Comparison of ENCODE assay signal across 1 cellular context in the genomic region with DNA sequence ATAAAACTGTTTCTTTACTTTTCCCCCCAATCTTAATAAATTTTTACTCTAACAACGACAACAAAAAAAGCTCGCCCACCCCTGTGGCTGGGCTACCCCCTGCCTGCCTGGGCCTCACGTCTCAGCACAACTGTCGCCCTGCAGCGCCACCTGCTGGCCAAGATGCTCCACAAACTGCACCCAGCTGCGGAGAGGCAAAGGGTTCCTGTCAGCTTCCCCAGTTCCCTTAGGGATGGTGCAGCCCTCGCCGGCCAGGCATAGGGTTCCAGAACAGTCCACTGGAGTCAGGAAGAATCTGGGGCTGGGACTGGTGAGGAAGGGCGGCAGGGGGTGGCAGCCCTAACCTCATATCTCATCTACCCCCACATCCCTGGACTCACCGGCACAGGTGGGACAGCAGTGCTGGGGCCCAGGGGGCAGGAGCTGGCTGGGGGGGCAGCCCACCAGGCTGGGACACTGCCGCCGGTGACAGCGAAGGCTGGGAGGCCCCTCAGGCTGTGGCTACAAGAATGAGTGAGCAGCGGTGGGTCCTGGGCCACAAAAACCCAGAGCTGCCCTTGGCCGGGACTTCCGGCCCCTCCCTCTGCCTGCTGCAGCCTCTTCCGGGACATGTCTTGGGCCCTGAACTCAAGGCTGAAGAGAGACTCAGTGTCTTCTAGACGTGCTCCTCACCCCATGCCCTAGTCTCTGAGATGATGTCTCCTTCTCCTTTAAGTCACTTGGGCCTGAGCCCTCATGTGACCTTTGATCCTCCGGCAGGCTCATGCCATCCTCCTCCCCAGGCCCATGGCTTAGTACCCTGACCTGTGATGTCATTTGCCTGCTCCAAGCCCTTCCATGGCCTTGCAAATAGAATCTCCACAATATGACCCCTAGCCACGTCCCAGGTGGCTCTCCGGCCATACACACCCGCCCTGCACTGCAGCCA.
TF ChIP-seq lines count a peak whose summit lies in the region.

No MANE protein-coding gene starts in this region.

TF ChIP-seq in GM12878, 131 proteins besides CTCF, POLR2A, EP300 and RAD21 (continued from another document and continues in another):
- TF ChIP-seq, protein P1, sequence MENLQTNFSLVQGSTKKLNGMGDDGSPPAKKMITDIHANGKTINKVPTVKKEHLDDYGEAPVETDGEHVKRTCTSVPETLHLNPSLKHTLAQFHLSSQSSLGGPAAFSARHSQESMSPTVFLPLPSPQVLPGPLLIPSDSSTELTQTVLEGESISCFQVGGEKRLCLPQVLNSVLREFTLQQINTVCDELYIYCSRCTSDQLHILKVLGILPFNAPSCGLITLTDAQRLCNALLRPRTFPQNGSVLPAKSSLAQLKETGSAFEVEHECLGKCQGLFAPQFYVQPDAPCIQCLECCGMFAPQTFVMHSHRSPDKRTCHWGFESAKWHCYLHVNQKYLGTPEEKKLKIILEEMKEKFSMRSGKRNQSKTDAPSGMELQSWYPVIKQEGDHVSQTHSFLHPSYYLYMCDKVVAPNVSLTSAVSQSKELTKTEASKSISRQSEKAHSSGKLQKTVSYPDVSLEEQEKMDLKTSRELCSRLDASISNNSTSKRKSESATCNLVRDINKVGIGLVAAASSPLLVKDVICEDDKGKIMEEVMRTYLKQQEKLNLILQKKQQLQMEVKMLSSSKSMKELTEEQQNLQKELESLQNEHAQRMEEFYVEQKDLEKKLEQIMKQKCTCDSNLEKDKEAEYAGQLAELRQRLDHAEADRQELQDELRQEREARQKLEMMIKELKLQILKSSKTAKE (IDR thresholded peaks at IDR 0.05; ENCODE audit: low read depth, poor library complexity, severe bottlenecking), result no peak
- TF ChIP-seq, protein P2, sequence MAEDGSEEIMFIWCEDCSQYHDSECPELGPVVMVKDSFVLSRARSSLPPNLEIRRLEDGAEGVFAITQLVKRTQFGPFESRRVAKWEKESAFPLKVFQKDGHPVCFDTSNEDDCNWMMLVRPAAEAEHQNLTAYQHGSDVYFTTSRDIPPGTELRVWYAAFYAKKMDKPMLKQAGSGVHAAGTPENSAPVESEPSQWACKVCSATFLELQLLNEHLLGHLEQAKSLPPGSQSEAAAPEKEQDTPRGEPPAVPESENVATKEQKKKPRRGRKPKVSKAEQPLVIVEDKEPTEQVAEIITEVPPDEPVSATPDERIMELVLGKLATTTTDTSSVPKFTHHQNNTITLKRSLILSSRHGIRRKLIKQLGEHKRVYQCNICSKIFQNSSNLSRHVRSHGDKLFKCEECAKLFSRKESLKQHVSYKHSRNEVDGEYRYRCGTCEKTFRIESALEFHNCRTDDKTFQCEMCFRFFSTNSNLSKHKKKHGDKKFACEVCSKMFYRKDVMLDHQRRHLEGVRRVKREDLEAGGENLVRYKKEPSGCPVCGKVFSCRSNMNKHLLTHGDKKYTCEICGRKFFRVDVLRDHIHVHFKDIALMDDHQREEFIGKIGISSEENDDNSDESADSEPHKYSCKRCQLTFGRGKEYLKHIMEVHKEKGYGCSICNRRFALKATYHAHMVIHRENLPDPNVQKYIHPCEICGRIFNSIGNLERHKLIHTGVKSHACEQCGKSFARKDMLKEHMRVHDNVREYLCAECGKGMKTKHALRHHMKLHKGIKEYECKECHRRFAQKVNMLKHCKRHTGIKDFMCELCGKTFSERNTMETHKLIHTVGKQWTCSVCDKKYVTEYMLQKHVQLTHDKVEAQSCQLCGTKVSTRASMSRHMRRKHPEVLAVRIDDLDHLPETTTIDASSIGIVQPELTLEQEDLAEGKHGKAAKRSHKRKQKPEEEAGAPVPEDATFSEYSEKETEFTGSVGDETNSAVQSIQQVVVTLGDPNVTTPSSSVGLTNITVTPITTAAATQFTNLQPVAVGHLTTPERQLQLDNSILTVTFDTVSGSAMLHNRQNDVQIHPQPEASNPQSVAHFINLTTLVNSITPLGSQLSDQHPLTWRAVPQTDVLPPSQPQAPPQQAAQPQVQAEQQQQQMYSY (CRISPR knock-in tag; IDR thresholded peaks at IDR 0.05), result no peak
- TF ChIP-seq, protein P3, sequence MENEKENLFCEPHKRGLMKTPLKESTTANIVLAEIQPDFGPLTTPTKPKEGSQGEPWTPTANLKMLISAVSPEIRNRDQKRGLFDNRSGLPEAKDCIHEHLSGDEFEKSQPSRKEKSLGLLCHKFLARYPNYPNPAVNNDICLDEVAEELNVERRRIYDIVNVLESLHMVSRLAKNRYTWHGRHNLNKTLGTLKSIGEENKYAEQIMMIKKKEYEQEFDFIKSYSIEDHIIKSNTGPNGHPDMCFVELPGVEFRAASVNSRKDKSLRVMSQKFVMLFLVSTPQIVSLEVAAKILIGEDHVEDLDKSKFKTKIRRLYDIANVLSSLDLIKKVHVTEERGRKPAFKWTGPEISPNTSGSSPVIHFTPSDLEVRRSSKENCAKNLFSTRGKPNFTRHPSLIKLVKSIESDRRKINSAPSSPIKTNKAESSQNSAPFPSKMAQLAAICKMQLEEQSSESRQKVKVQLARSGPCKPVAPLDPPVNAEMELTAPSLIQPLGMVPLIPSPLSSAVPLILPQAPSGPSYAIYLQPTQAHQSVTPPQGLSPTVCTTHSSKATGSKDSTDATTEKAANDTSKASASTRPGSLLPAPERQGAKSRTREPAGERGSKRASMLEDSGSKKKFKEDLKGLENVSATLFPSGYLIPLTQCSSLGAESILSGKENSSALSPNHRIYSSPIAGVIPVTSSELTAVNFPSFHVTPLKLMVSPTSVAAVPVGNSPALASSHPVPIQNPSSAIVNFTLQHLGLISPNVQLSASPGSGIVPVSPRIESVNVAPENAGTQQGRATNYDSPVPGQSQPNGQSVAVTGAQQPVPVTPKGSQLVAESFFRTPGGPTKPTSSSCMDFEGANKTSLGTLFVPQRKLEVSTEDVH (IDR thresholded peaks at IDR 0.05; ENCODE audit: low read depth, partially characterized antibody), result no peak
- peak; percentile 89 for TF ChIP-seq GABPA (IDR thresholded peaks at IDR 0.05; ENCODE audit: low read depth)
- TF ChIP-seq HCFC1 (IDR thresholded peaks at IDR 0.05; ENCODE audit: low read length), result no peak
- peak; percentile 79; the same call in 1 of the 2 replicates for TF ChIP-seq PAX5 (IDR thresholded peaks at IDR 0.05; ENCODE audit: borderline replicate concordance, low read depth, low read length)
- TF ChIP-seq SIX5 (IDR thresholded peaks at IDR 0.05; ENCODE audit: low read depth, low read length, severe bottlenecking), result no peak
- TF ChIP-seq RELA (IDR thresholded peaks at IDR 0.05; ENCODE audit: borderline replicate concordance, partially characterized antibody), result peak; percentile 28
- TF ChIP-seq NFIC (IDR thresholded peaks at IDR 0.05; ENCODE audit: low read depth, low read length), result no peak
- no peak for TF ChIP-seq WRNIP1 (IDR thresholded peaks at IDR 0.05; ENCODE audit: borderline replicate concordance, low read depth, low read length)
- TF ChIP-seq HDAC2 (IDR thresholded peaks at IDR 0.05), result no peak
- TF ChIP-seq SP1 (IDR thresholded peaks at IDR 0.05; ENCODE audit: low read depth, low read length), result no peak
- TF ChIP-seq NFYA (IDR thresholded peaks at IDR 0.05; ENCODE audit: borderline replicate concordance, low read depth, low read length), result no peak
- TF ChIP-seq FOXK2 (IDR thresholded peaks at IDR 0.05), result no peak
- TF ChIP-seq EED (IDR thresholded peaks at IDR 0.05; ENCODE audit: low read depth), result peak; percentile 83
- no peak for TF ChIP-seq EZH2 (IDR thresholded peaks at IDR 0.05; ENCODE audit: borderline replicate concordance, control insufficient read depth, low read depth, low read length)
- 0 out of 2 replicates have a peak, but pooled peaks have one; percentile 34 for TF ChIP-seq ZNF217 (IDR thresholded peaks at IDR 0.05)
- peak; percentile 92 for TF ChIP-seq SMARCA5 (IDR thresholded peaks at IDR 0.05)
- TF ChIP-seq ATF7 (IDR thresholded peaks at IDR 0.05; ENCODE audit: low read depth), result no peak
- TF ChIP-seq, protein P4, sequence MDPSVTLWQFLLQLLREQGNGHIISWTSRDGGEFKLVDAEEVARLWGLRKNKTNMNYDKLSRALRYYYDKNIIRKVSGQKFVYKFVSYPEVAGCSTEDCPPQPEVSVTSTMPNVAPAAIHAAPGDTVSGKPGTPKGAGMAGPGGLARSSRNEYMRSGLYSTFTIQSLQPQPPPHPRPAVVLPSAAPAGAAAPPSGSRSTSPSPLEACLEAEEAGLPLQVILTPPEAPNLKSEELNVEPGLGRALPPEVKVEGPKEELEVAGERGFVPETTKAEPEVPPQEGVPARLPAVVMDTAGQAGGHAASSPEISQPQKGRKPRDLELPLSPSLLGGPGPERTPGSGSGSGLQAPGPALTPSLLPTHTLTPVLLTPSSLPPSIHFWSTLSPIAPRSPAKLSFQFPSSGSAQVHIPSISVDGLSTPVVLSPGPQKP (IDR thresholded peaks at IDR 0.05; ENCODE audit: low read depth, low read length), result no peak
- TF ChIP-seq, protein P5, sequence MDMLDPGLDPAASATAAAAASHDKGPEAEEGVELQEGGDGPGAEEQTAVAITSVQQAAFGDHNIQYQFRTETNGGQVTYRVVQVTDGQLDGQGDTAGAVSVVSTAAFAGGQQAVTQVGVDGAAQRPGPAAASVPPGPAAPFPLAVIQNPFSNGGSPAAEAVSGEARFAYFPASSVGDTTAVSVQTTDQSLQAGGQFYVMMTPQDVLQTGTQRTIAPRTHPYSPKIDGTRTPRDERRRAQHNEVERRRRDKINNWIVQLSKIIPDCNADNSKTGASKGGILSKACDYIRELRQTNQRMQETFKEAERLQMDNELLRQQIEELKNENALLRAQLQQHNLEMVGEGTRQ (IDR thresholded peaks at IDR 0.05; ENCODE audit: borderline replicate concordance, low read depth, low read length), result no peak
- peak in 1 of 2 experiments; percentile 68; a peak in 1 of 4 replicates for TF ChIP-seq ETV6 (conservative IDR thresholded peaks at IDR 0.05 in 1 of 2, IDR thresholded peaks at IDR 0.05 in 1 of 2; ENCODE audit: borderline replicate concordance in 1 of 2, low read depth in 1 of 2)
- TF ChIP-seq NFXL1 (IDR thresholded peaks at IDR 0.05; ENCODE audit: borderline replicate concordance), result no peak
- TF ChIP-seq SMAD1 (IDR thresholded peaks at IDR 0.05; ENCODE audit: low read depth, partially characterized antibody), result no peak
- peak; percentile 60 for TF ChIP-seq LARP7 (IDR thresholded peaks at IDR 0.05)
- TF ChIP-seq, protein P6, sequence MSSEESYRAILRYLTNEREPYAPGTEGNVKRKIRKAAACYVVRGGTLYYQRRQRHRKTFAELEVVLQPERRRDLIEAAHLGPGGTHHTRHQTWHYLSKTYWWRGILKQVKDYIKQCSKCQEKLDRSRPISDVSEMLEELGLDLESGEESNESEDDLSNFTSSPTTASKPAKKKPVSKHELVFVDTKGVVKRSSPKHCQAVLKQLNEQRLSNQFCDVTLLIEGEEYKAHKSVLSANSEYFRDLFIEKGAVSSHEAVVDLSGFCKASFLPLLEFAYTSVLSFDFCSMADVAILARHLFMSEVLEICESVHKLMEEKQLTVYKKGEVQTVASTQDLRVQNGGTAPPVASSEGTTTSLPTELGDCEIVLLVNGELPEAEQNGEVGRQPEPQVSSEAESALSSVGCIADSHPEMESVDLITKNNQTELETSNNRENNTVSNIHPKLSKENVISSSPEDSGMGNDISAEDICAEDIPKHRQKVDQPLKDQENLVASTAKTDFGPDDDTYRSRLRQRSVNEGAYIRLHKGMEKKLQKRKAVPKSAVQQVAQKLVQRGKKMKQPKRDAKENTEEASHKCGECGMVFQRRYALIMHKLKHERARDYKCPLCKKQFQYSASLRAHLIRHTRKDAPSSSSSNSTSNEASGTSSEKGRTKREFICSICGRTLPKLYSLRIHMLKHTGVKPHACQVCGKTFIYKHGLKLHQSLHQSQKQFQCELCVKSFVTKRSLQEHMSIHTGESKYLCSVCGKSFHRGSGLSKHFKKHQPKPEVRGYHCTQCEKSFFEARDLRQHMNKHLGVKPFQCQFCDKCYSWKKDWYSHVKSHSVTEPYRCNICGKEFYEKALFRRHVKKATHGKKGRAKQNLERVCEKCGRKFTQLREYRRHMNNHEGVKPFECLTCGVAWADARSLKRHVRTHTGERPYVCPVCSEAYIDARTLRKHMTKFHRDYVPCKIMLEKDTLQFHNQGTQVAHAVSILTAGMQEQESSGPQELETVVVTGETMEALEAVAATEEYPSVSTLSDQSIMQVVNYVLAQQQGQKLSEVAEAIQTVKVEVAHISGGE (CRISPR knock-in tag; IDR thresholded peaks at IDR 0.05), result no peak
- TF ChIP-seq CEBPB (IDR thresholded peaks at IDR 0.05; ENCODE audit: borderline replicate concordance in 1 of 2, low read depth in 2 of 2, low read length in 2 of 2), result no peak
- 0 out of 2 replicates have a peak, but pooled peaks have one; percentile 31 for TF ChIP-seq POLR2AphosphoS5 (IDR thresholded peaks at IDR 0.05; ENCODE audit: low read length)
- TF ChIP-seq, protein P7, sequence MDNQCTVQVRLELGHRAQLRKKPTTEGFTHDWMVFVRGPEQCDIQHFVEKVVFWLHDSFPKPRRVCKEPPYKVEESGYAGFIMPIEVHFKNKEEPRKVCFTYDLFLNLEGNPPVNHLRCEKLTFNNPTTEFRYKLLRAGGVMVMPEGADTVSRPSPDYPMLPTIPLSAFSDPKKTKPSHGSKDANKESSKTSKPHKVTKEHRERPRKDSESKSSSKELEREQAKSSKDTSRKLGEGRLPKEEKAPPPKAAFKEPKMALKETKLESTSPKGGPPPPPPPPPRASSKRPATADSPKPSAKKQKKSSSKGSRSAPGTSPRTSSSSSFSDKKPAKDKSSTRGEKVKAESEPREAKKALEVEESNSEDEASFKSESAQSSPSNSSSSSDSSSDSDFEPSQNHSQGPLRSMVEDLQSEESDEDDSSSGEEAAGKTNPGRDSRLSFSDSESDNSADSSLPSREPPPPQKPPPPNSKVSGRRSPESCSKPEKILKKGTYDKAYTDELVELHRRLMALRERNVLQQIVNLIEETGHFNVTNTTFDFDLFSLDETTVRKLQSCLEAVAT (IDR thresholded peaks at IDR 0.05), result 0 out of 2 replicates have a peak, but pooled peaks have one; percentile 48
- TF ChIP-seq MXI1 (IDR thresholded peaks at IDR 0.05; ENCODE audit: low read depth, low read length), result 0 out of 2 replicates have a peak, but pooled peaks have one; percentile 12
- peak in 1 of 2 experiments; percentile 18; a peak in 1 of 4 replicates for TF ChIP-seq BHLHE40 (IDR thresholded peaks at IDR 0.05; ENCODE audit: borderline replicate concordance in 1 of 2, low read depth in 2 of 2, low read length in 1 of 2)
- TF ChIP-seq POU2F2 (IDR thresholded peaks at IDR 0.05; ENCODE audit: borderline replicate concordance, low read depth, low read length), result no peak
- peak; percentile 43 to 58; a peak in 3 of 4 replicates for TF ChIP-seq IKZF2 (IDR thresholded peaks at IDR 0.05)
- TF ChIP-seq MYB (IDR thresholded peaks at IDR 0.05; ENCODE audit: borderline replicate concordance, low read depth, low read length), result no peak
- peak; percentile 74; the same call in 1 of the 2 replicates for TF ChIP-seq HDGF (IDR thresholded peaks at IDR 0.05)
- no peak for TF ChIP-seq RAD51 (IDR thresholded peaks at IDR 0.05)
- TF ChIP-seq CBFB (IDR thresholded peaks at IDR 0.05; ENCODE audit: low read depth), result peak; percentile 59; the same call in 1 of the 2 replicates
